11 cellular contexts compared by ENCODE assay signal in genomic region chr2:194103941-194104655, GRCh38.
DNase-seq lines count a peak whose midpoint lies in the region; ATAC-seq and TF ChIP-seq lines count a peak whose summit lies in the region.
"Had no signal": no experiment of that assay in that cellular context is flagged by ENCODE, and none has a peak within 500 bp of the region (broad histone marks: within the 10 kb centered on the region; RNA-seq: fewer than 3 reads in every experiment).

No MANE protein-coding gene starts in this region.

- H3K4me1 ChIP-seq in PC-3 (ENCODE audit: insufficient read depth, low read length): no peaks in the 10 kb centered on the region

- intact Hi-C loops in PC-3 (cut with micrococcal nuclease): no loop called here

- H3K36me3 ChIP-seq in PC-3 (ENCODE audit: low read depth, low read length): no peaks in the 10 kb centered on the region

- H3K4me2 ChIP-seq in PC-3 (ENCODE audit: low read length): no peak overlapping the region

- H3K9me2 ChIP-seq in PC-3 (replicated peaks; ENCODE audit: low read length): no peaks in the 10 kb centered on the region

- no peaks in the 10 kb centered on the region for H3K79me2 ChIP-seq in PC-3 (ENCODE audit: low read length)

- no TSS peak for BruUV-seq in PC-3 (replicated peaks; lab: Mats Ljungman, UMichigan)

- TF ChIP-seq CTCF in cardiac fibroblast (IDR thresholded peaks at IDR 0.05; ENCODE audit: low read depth, low read length) (no peak), PC-3 (conservative IDR thresholded peaks at IDR 0.05; ENCODE audit: low read depth, low read length) (no peak)

- H3K27me3 ChIP-seq in PC-3 (ENCODE audit: low read length): no peaks in the 10 kb centered on the region

- peak; percentile 2 for ATAC-seq in GM18861 (IDR thresholded peaks at IDR 0.05; ENCODE audit: unreplicated experiment)
- ATAC-seq in GM21528 (IDR thresholded peaks at IDR 0.05; ENCODE audit: low FRiP score, unreplicated experiment): peak; percentile 28
- peak; percentile 16 for ATAC-seq in HG03439 (IDR thresholded peaks at IDR 0.05; ENCODE audit: unreplicated experiment)
- no peak for ATAC-seq in PC-3
- ATAC-seq: HCT116 had no signal

- H2AFZ ChIP-seq in PC-3 (ENCODE audit: low read length): no peak overlapping the region

- no peak overlapping the region for H3K9ac ChIP-seq in PC-3 (ENCODE audit: low read length)

- no peak overlapping the region for H3K27ac ChIP-seq in PC-3 (ENCODE audit: low read length)

- H3K4me3 ChIP-seq in cardiac fibroblast (replicated peaks in 1 of 2; ENCODE audit: low read depth in 2 of 2, low read length in 2 of 2) (no peak overlapping the region), PC-3 (ENCODE audit: low read length) (no peak overlapping the region)

- H3K9me3 ChIP-seq in PC-3 (ENCODE audit: low read length): no peaks in the 10 kb centered on the region

- no peaks in the 10 kb centered on the region for H4K20me1 ChIP-seq in PC-3 (ENCODE audit: low read length)

- H3F3A ChIP-seq in PC-3 (ENCODE audit: low read length, unreplicated experiment): no peaks in the 10 kb centered on the region

- POLR2A ChIA-PET in PC-3 (lab: Charles Lee; ENCODE audit: unreplicated experiment): no interaction called here

- peak; percentile 16 to 64 for DNase-seq in cardiac fibroblast (ENCODE audit: low read depth in 2 of 2)
- DNase-seq in NCI-H345 treated with DMSO at 0.1 percent for 48 hours (lab: John Stamatoyannopoulos, UW; ENCODE audit: unreplicated experiment): no peak
- no peak for DNase-seq in activated CD4-positive, alpha-beta T cell treated with anti-CD3 and anti-CD28 coated beads, Interleukin-2, amount 50 U/mL, for 48 hours
- no peak for DNase-seq in NCI-H526 (lab: John Stamatoyannopoulos, UW)
- DNase-seq in PC-3: no peak
- DNase-seq: CD4-positive, alpha-beta memory T cell; NCI-H187 had no signal

- CTCF ChIA-PET in PC-3 (lab: Charles Lee): no interaction called here

Comparison
In these comparisons a context has a peak if more than half of its experiments do, and no peak if none do; other contexts are left out.
1. DNase-seq: peak in cardiac fibroblast (2 of 2); none in NCI-H345 treated with DMSO at 0.1 percent for 48 hours (single experiment), activated CD4-positive, alpha-beta T cell treated with anti-CD3 and anti-CD28 coated beads, Interleukin-2, amount 50 U/mL, for 48 hours (0 of 2), NCI-H526 (0 of 2) and PC-3 (single experiment).